In genomic region chr20:32358883-32359632, GRCh38 we compare ENCODE assay signal across 8 cellular contexts. TPM values are rescaled to one million over a fixed set of nuclear protein-coding genes. Genes with fewer than 3 reads are reported as not detected.
DNase-seq lines count a peak whose midpoint lies in the region; ATAC-seq and TF ChIP-seq lines count a peak whose summit lies in the region.

No MANE protein-coding gene starts in this region.

- intact Hi-C loops in right lobe of liver (cut with DNase I): loop anchor here in 1 of 2 donors (10.0 kb wide), 1 partner anchor 96 kb away; no protein-coding TSS in a partner anchor

- TF ChIP-seq CTCF in right lobe of liver (IDR thresholded peaks at IDR 0.05): no peak

- TF ChIP-seq POLR2A in right lobe of liver (IDR thresholded peaks at IDR 0.05): peak; percentile 58

- H3K4me3 ChIP-seq in CD8-positive, alpha-beta memory T cell (ENCODE audit: low read length): peak overlapping the region; percentile 93
- H3K4me3 ChIP-seq in right lobe of liver: peak overlapping the region; percentile 87 to 96 (median 92)

- H3K36me3 ChIP-seq in CD8-positive, alpha-beta memory T cell (ENCODE audit: insufficient read depth, low read length): no peaks in the 10 kb centered on the region
- H3K36me3 ChIP-seq in right lobe of liver: no peaks in the 10 kb centered on the region

- H3K27ac Mint-ChIP-seq in CD8-positive, alpha-beta memory T cell: peak overlapping the region; percentile 76 to 95 (median 88)

- H3K27me3 Mint-ChIP-seq in CD8-positive, alpha-beta memory T cell: peaks cover 0 to 9% of the 10 kb centered on the region in 2 donors

- under 1% methylated on average over 17 of the region's 46 CpGs for WGBS in right lobe of liver (ENCODE audit: insufficient coverage, low coverage, low lambda C conversion rate, missing lambda C conversion rate)

- CTCF ChIA-PET in CD8-positive, alpha-beta memory T cell (lab: Charles Lee): interaction anchor here (0.8 to 1.5 kb wide), 6 partner anchors 11 to 85 kb away, joined by 3 to 4 read pairs (median 3); no protein-coding TSS in a partner anchor

- H3K27ac ChIP-seq in CD8-positive, alpha-beta memory T cell (ENCODE audit: low read depth, low read length): peak overlapping the region; percentile 74
- H3K27ac ChIP-seq in right lobe of liver: peak overlapping the region; percentile 84 to 97 (median 94)

- POLR2A ChIA-PET in CD8-positive, alpha-beta memory T cell (lab: Charles Lee): interaction anchor here (0.6 to 2.5 kb wide), 13 partner anchors 11 to 1362 kb away, joined by 3 to 9 read pairs (median 3); partner anchors contain the start of gene KIF3B

- no peaks in the 10 kb centered on the region for H3K9me3 Mint-ChIP-seq in CD8-positive, alpha-beta memory T cell

- H3K27me3 ChIP-seq in CD8-positive, alpha-beta memory T cell (ENCODE audit: insufficient read depth, low read length, poor library complexity, severe bottlenecking): no peaks in the 10 kb centered on the region
- no peaks in the 10 kb centered on the region for H3K27me3 ChIP-seq in right lobe of liver

- H3K9me3 ChIP-seq in CD8-positive, alpha-beta memory T cell (ENCODE audit: low read length): no peaks in the 10 kb centered on the region
- no peaks in the 10 kb centered on the region for H3K9me3 ChIP-seq in right lobe of liver

- peaks cover 51% of the 10 kb centered on the region for H3K4me1 ChIP-seq in CD8-positive, alpha-beta memory T cell (ENCODE audit: insufficient read depth, low read length)
- peaks cover 0 to 31% (median 14%) of the 10 kb centered on the region in 4 donors for H3K4me1 ChIP-seq in right lobe of liver

- H3K4me1 Mint-ChIP-seq in CD8-positive, alpha-beta memory T cell: peaks cover 47 to 63% (median 58%) of the 10 kb centered on the region in 3 donors

- peak overlapping the region; percentile 88 to 96 (median 90) for H3K4me3 Mint-ChIP-seq in CD8-positive, alpha-beta memory T cell

- peaks cover 0 to 13% (median 0%) of the 10 kb centered on the region in 3 donors for H3K36me3 Mint-ChIP-seq in CD8-positive, alpha-beta memory T cell

- peak; percentile 65 to 82 (median 67) for DNase-seq in CD8-positive, alpha-beta memory T cell
- DNase-seq in GOT3 (lab: John Stamatoyannopoulos, UW) (peak; percentile 57), NCI-H226 (peak; percentile 46), dermis microvascular lymphatic vessel endothelial cell (ENCODE audit: low read depth in 2 of 2) (peak; percentile 15 to 70), right lobe of liver (peak; percentile 81 to 85 (median 83))
- peak; percentile 63 for DNase-seq in activated CD4-positive, alpha-beta T cell treated with anti-CD3 and anti-CD28 coated beads, Interleukin-2, amount 50 U/mL, for 1 hour
- DNase-seq in stimulated activated CD4-positive, alpha-beta T cell treated with anti-CD3 and anti-CD28 coated beads, Interleukin-4, amount 100 ng/mL, for 48 hours (ENCODE audit: low read depth in 2 of 2): peak; percentile 71 to 75

- ATAC-seq in right lobe of liver (peak; percentile 35 to 56 (median 48)), GM18502 (IDR thresholded peaks at IDR 0.05; ENCODE audit: poor library complexity, unreplicated experiment) (no peak)

RNA-seq across cellular contexts. Expression of gene ASXL1, which starts 0.9 kb away (rescaled TPM):
- total RNA-seq in CD8-positive, alpha-beta memory T cell: 100 to 1,000 TPM; 131 to 133 TPM
- polyA plus RNA-seq in CD8-positive, alpha-beta memory T cell: 19.8 TPM
- total RNA-seq in dermis microvascular lymphatic vessel endothelial cell (27.3 and 48.4 TPM in 2 replicates), right lobe of liver (10 to 100 TPM; 18.9 to 41.8 (median 26.0) TPM)
